In the genomic region with DNA sequence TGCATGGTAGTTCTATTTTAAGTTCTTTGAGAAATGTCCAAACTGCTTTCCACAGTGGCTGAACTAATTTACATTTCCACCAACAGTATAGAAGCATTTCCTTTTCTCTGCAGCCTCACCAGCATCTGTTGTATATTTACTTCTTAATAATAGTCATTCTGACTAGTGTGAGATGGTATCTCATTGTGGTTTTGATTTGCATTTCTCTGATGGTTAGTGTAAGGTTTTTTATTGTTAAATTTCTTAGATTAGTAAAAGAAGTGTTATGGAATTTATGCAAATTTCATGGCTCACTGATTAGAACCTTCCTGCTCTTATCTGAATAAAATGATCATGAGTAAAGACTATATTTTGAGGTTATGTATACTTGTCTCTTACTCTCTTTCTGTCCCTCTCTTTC, we compare ENCODE assay signal across 8 cellular contexts.
DNase-seq lines count a peak whose midpoint lies in the region; ATAC-seq and TF ChIP-seq lines count a peak whose summit lies in the region.
"Not testable (repeated sequence)": the region's sequence is repeated elsewhere in the genome, so short reads cannot be mapped to it uniquely, and the experiment has no call there.

No MANE protein-coding gene starts in this region.

- H3K9ac ChIP-seq in DND-41 (ENCODE audit: low read depth, low read length); Loucy (ENCODE audit: low read depth, low read length, poor library complexity, severe bottlenecking): not testable (repeated sequence)

- in situ Hi-C loops in astrocyte of the cerebellum (cut with HindIII; ENCODE audit: low sequenced_read_pairs): loop anchor here (10.0 kb wide), 1 partner anchor 174 kb away; no protein-coding TSS in a partner anchor

- not testable (repeated sequence) for H2AFZ ChIP-seq in DND-41 (ENCODE audit: low read depth, low read length); Loucy (ENCODE audit: low read length)

- H3K4me3 ChIP-seq in DND-41 (ENCODE audit: low read depth in 1 of 2, low read length in 2 of 2); Loucy (ENCODE audit: low read length, poor library complexity, severe bottlenecking); astrocyte of the cerebellum (ENCODE audit: low read depth, low read length): not testable (repeated sequence)

- not testable (repeated sequence) for TF ChIP-seq CTCF in DND-41 (IDR thresholded peaks at IDR 0.05; ENCODE audit: borderline replicate concordance, extremely low read depth, low read length, poor library complexity, severe bottlenecking); Loucy (conservative IDR thresholded peaks at IDR 0.05; ENCODE audit: low read length); astrocyte of the cerebellum (IDR thresholded peaks at IDR 0.05; ENCODE audit: low read depth, low read length, missing control alignments)

- H3F3A ChIP-seq in Loucy (ENCODE audit: low read depth): not testable (repeated sequence)

- ATAC-seq in DND-41 (ENCODE audit: insufficient read depth, low read depth) (peak; percentile 71), GM18517 (IDR thresholded peaks at IDR 0.05; ENCODE audit: unreplicated experiment) (peak; percentile 85), GM19043 (IDR thresholded peaks at IDR 0.05; ENCODE audit: low read depth, unreplicated experiment) (peak; percentile 69), GM21619 (IDR thresholded peaks at IDR 0.05; ENCODE audit: unreplicated experiment) (peak; percentile 59), HG02938 (IDR thresholded peaks at IDR 0.05; ENCODE audit: unreplicated experiment) (peak; percentile 63), HG03378 (IDR thresholded peaks at IDR 0.05; ENCODE audit: unreplicated experiment) (peak; percentile 89)

- peaks cover 20% of the 10 kb centered on the region for H3K4me1 ChIP-seq in DND-41 (ENCODE audit: insufficient read depth, low read length)
- H3K4me1 ChIP-seq in Loucy (ENCODE audit: insufficient read depth, low read length, poor library complexity, severe bottlenecking): peaks cover 13% of the 10 kb centered on the region

- peaks cover 13% of the 10 kb centered on the region for H3K9me3 ChIP-seq in DND-41 (ENCODE audit: insufficient read depth, low read length, severe bottlenecking)
- H3K9me3 ChIP-seq in Loucy (ENCODE audit: insufficient read depth, low read depth, low read length): not testable (repeated sequence)

- peak overlapping the region; percentile 42; the same call in 1 of the 2 replicates for H3K27ac ChIP-seq in DND-41 (ENCODE audit: low read length)

- not testable (repeated sequence) for H3K4me2 ChIP-seq in DND-41 (ENCODE audit: insufficient read depth, low read length)
- peak overlapping the region; percentile 15 for H3K4me2 ChIP-seq in Loucy (ENCODE audit: low read depth, low read length, poor library complexity, severe bottlenecking)

- not testable (repeated sequence) for DNase-seq in DND-41
- DNase-seq in astrocyte of the cerebellum (ENCODE audit: low read depth): peak; percentile 37

- not testable (repeated sequence) for H3K79me2 ChIP-seq in DND-41 (ENCODE audit: insufficient read depth, low read length); Loucy (ENCODE audit: insufficient read depth, low read length)

- not testable (repeated sequence) for H4K20me1 ChIP-seq in DND-41 (ENCODE audit: insufficient read depth, low read length); Loucy (ENCODE audit: insufficient read depth, low read length, poor library complexity, severe bottlenecking)

- H3K36me3 ChIP-seq in DND-41 (ENCODE audit: insufficient read depth, low read length); Loucy (ENCODE audit: insufficient read depth, low read length): not testable (repeated sequence)

- not testable (repeated sequence) for H3K9me2 ChIP-seq in Loucy (replicated peaks; ENCODE audit: low read depth, low read length)

- not testable (repeated sequence) for H3K27me3 ChIP-seq in DND-41 (ENCODE audit: insufficient read depth, low read length, poor library complexity); Loucy (ENCODE audit: insufficient read depth, low read length, poor library complexity, severe bottlenecking)
